Comparison of ENCODE assay signal across 8 cellular contexts in genomic region chr1:228464487-228464983, GRCh38. TPM values are rescaled to one million over a fixed set of nuclear protein-coding genes. Genes with fewer than 3 reads are reported as not detected.
A peak's percentile ranks its signal among the peaks of the same experiment; 100 is the strongest.
DNase-seq lines count a peak whose midpoint lies in the region; ATAC-seq and TF ChIP-seq lines count a peak whose summit lies in the region.

No MANE protein-coding gene starts in this region.

- DNase-seq in C1 segment of cervical spinal cord (lab: John Stamatoyannopoulos, UW) (peak in 13 of 14 donors; percentile 14 to 93 (median 58)), SK-N-DZ (ENCODE audit: low spot score) (peak; percentile 96), left cardiac atrium (peak; percentile 80), retinal pigment epithelial cell (ENCODE audit: low read depth) (peak; percentile 48), GM19238 (ENCODE audit: insufficient read length, low spot score) (no peak)
- peak; percentile 82 for DNase-seq in activated naive CD8-positive, alpha-beta T cell treated with anti-CD3 and anti-CD28 coated beads, Interleukin-2, amount 50 U/mL, for 24 hours

- peaks cover 55% of the 10 kb centered on the region for H3K27me3 Mint-ChIP-seq in activated naive CD8-positive, alpha-beta T cell treated with anti-CD3 and anti-CD28 coated beads, Interleukin-2, amount 50 U/mL, for 24 hours

- H3K27ac Mint-ChIP-seq in activated naive CD8-positive, alpha-beta T cell treated with anti-CD3 and anti-CD28 coated beads, Interleukin-2, amount 50 U/mL, for 24 hours: peak overlapping the region; percentile 86

- H3K9me3 Mint-ChIP-seq in activated naive CD8-positive, alpha-beta T cell treated with anti-CD3 and anti-CD28 coated beads, Interleukin-2, amount 50 U/mL, for 24 hours: no peaks in the 10 kb centered on the region

- ATAC-seq in GM19452 (IDR thresholded peaks at IDR 0.05; ENCODE audit: unreplicated experiment) (peak; percentile 80), HG03571 (IDR thresholded peaks at IDR 0.05; ENCODE audit: unreplicated experiment) (peak; percentile 69), left cardiac atrium (peak; percentile 91 to 96)
- ATAC-seq in activated naive CD8-positive, alpha-beta T cell treated with anti-CD3 and anti-CD28 coated beads, Interleukin-2, amount 50 U/mL, for 24 hours: peak; percentile 79

- intact Hi-C loops in left cardiac atrium (cut with DNase I): no loop called here

- peak overlapping the region; percentile 87 for H3K4me3 Mint-ChIP-seq in activated naive CD8-positive, alpha-beta T cell treated with anti-CD3 and anti-CD28 coated beads, Interleukin-2, amount 50 U/mL, for 24 hours

- H3K4me1 Mint-ChIP-seq in activated naive CD8-positive, alpha-beta T cell treated with anti-CD3 and anti-CD28 coated beads, Interleukin-2, amount 50 U/mL, for 24 hours: peaks cover 46% of the 10 kb centered on the region

- peak overlapping the region; percentile 56 for H3K4me3 ChIP-seq in retinal pigment epithelial cell (ENCODE audit: low read length)

- no peak for TF ChIP-seq CTCF in retinal pigment epithelial cell (conservative IDR thresholded peaks at IDR 0.05; ENCODE audit: low read depth, low read length)

- H3K36me3 Mint-ChIP-seq in activated naive CD8-positive, alpha-beta T cell treated with anti-CD3 and anti-CD28 coated beads, Interleukin-2, amount 50 U/mL, for 24 hours (ENCODE audit: low read depth): peaks cover 1% of the 10 kb centered on the region

RNA-seq across cellular contexts. Expression of gene RNF187, which starts 22.6 kb away (rescaled TPM):
- 55.6 and 78.2 TPM in 2 replicates for polyA plus RNA-seq in SK-N-DZ (2014; cell fraction: cytosol; rRNA removed)
- 32.7 and 54.2 TPM in 2 replicates for polyA plus RNA-seq in SK-N-DZ (2014; cell fraction: nucleus; rRNA removed)
- 10 to 100 TPM; 78.4 to 88.2 TPM for total RNA-seq in left cardiac atrium

RNA-seq across cellular contexts. Expression of gene TRIM17, which starts 47.9 kb away (rescaled TPM):
- polyA plus RNA-seq in SK-N-DZ (2014; cell fraction: cytosol; rRNA removed): 1.8 and 4.8 TPM in 2 replicates
- polyA plus RNA-seq in SK-N-DZ (2014; cell fraction: nucleus; rRNA removed): 10.2 and 13.3 TPM in 2 replicates
- under 1 TPM; 0.42 to 0.88 TPM for total RNA-seq in left cardiac atrium

RNA-seq across cellular contexts. Expression of gene TRIM11, which starts 57.9 kb away (rescaled TPM):
- polyA plus RNA-seq in SK-N-DZ (2014; cell fraction: cytosol; rRNA removed): 23.7 and 32.9 TPM in 2 replicates
- 38.7 and 64.1 TPM in 2 replicates for polyA plus RNA-seq in SK-N-DZ (2014; cell fraction: nucleus; rRNA removed)
- 1 to 10 TPM; 9.0 to 9.5 TPM for total RNA-seq in left cardiac atrium
